In genomic region chr21:35106246-35106835, GRCh38 we compare ENCODE assay signal across 1 cellular context.
TF ChIP-seq lines count a peak whose summit lies in the region.

No MANE protein-coding gene starts in this region.

TF ChIP-seq in K562, 482 proteins besides CTCF, POLR2A, EP300 and RAD21 (continued from another document):
- TF ChIP-seq, protein P1, sequence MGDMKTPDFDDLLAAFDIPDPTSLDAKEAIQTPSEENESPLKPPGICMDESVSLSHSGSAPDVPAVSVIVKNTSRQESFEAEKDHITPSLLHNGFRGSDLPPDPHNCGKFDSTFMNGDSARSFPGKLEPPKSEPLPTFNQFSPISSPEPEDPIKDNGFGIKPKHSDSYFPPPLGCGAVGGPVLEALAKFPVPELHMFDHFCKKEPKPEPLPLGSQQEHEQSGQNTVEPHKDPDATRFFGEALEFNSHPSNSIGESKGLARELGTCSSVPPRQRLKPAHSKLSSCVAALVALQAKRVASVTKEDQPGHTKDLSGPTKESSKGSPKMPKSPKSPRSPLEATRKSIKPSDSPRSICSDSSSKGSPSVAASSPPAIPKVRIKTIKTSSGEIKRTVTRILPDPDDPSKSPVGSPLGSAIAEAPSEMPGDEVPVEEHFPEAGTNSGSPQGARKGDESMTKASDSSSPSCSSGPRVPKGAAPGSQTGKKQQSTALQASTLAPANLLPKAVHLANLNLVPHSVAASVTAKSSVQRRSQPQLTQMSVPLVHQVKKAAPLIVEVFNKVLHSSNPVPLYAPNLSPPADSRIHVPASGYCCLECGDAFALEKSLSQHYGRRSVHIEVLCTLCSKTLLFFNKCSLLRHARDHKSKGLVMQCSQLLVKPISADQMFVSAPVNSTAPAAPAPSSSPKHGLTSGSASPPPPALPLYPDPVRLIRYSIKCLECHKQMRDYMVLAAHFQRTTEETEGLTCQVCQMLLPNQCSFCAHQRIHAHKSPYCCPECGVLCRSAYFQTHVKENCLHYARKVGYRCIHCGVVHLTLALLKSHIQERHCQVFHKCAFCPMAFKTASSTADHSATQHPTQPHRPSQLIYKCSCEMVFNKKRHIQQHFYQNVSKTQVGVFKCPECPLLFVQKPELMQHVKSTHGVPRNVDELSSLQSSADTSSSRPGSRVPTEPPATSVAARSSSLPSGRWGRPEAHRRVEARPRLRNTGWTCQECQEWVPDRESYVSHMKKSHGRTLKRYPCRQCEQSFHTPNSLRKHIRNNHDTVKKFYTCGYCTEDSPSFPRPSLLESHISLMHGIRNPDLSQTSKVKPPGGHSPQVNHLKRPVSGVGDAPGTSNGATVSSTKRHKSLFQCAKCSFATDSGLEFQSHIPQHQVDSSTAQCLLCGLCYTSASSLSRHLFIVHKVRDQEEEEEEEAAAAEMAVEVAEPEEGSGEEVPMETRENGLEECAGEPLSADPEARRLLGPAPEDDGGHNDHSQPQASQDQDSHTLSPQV (IDR thresholded peaks at IDR 0.05): peak; percentile 98
- TF ChIP-seq ZNF668 (CRISPR knock-in tag; IDR thresholded peaks at IDR 0.05) (no peak), ATF7 (IDR thresholded peaks at IDR 0.05) (peak; percentile 90), MAX (CRISPR knock-in tag; IDR thresholded peaks at IDR 0.05) (peak; percentile 97), RAD51 (IDR thresholded peaks at IDR 0.05; ENCODE audit: borderline replicate concordance, low read depth) (peak; percentile 73), ZNF146 (CRISPR knock-in tag; IDR thresholded peaks at IDR 0.05; ENCODE audit: unreplicated experiment) (no peak), E2F8 (IDR thresholded peaks at IDR 0.05; ENCODE audit: low read depth, partially characterized antibody) (peak; percentile 50), ZNF507 (tag; conservative IDR thresholded peaks at IDR 0.05) (no peak), DMBX1 (CRISPR knock-in tag; IDR thresholded peaks at IDR 0.05; ENCODE audit: borderline replicate concordance) (peak; percentile 89; the same call in 1 of the 2 replicates), HLTF (IDR thresholded peaks at IDR 0.05) (peak; percentile 78), ASH1L (IDR thresholded peaks at IDR 0.05; ENCODE audit: borderline replicate concordance, low read depth, partially characterized antibody) (no peak), KLF16 (IDR thresholded peaks at IDR 0.05) (peak; percentile 85), RBBP5 (IDR thresholded peaks at IDR 0.05; ENCODE audit: borderline replicate concordance, insufficient read depth, low read length, poor library complexity, severe bottlenecking) (peak; percentile 49), KHSRP (IDR thresholded peaks at IDR 0.05) (peak; percentile 73; the same call in 1 of the 2 replicates), PHF21A (IDR thresholded peaks at IDR 0.05; ENCODE audit: borderline replicate concordance, low read depth) (no peak), ARID4B (CRISPR knock-in tag; IDR thresholded peaks at IDR 0.05) (peak; percentile 42; the same call in 1 of the 2 replicates), ZNF354B (CRISPR knock-in tag; IDR thresholded peaks at IDR 0.05) (no peak), ID3 (CRISPR knock-in tag; IDR thresholded peaks at IDR 0.05) (no peak), ID3 (tag; IDR thresholded peaks at IDR 0.05) (peak; percentile 98), RHOXF2B (CRISPR knock-in tag; conservative IDR thresholded peaks at IDR 0.05) (peak; percentile 78; the same call in 1 of the 2 replicates), TSC22D4 (tag; IDR thresholded peaks at IDR 0.05) (no peak), ESRRA (IDR thresholded peaks at IDR 0.05; ENCODE audit: borderline replicate concordance, low read depth) (peak; percentile 85), NFIC (IDR thresholded peaks at IDR 0.05) (peak; percentile 83), CREM (IDR thresholded peaks at IDR 0.05; ENCODE audit: low read depth) (peak; percentile 93), NCOA2 (IDR thresholded peaks at IDR 0.05; ENCODE audit: partially characterized antibody in 2 of 2) (peak in 1 of 2 experiments; percentile 69), HEY1 (CRISPR knock-in tag; IDR thresholded peaks at IDR 0.05; ENCODE audit: borderline replicate concordance) (peak; percentile 38; the same call in 1 of the 2 replicates), ZBTB1 (CRISPR knock-in tag; IDR thresholded peaks at IDR 0.05; ENCODE audit: borderline replicate concordance, low read depth) (no peak), RBM34 (IDR thresholded peaks at IDR 0.05; ENCODE audit: borderline replicate concordance, insufficient read depth, low read length) (no peak), AFF1 (IDR thresholded peaks at IDR 0.05; ENCODE audit: low read depth in 1 of 2, partially characterized antibody in 2 of 2) (peak; percentile 62 to 78)
- TF ChIP-seq, protein P2, sequence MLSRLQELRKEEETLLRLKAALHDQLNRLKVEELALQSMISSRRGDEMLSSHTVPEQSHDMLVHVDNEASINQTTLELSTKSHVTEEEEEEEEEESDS (CRISPR knock-in tag; IDR thresholded peaks at IDR 0.05): no peak
- TF ChIP-seq, protein P3, sequence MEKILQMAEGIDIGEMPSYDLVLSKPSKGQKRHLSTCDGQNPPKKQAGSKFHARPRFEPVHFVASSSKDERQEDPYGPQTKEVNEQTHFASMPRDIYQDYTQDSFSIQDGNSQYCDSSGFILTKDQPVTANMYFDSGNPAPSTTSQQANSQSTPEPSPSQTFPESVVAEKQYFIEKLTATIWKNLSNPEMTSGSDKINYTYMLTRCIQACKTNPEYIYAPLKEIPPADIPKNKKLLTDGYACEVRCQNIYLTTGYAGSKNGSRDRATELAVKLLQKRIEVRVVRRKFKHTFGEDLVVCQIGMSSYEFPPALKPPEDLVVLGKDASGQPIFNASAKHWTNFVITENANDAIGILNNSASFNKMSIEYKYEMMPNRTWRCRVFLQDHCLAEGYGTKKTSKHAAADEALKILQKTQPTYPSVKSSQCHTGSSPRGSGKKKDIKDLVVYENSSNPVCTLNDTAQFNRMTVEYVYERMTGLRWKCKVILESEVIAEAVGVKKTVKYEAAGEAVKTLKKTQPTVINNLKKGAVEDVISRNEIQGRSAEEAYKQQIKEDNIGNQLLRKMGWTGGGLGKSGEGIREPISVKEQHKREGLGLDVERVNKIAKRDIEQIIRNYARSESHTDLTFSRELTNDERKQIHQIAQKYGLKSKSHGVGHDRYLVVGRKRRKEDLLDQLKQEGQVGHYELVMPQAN (IDR thresholded peaks at IDR 0.05; ENCODE audit: borderline replicate concordance): peak; percentile 58; the same call in 1 of the 2 replicates
